In genomic region chr2:224937887-224938286, GRCh38 we compare ENCODE assay signal across 8 cellular contexts.
A peak's percentile ranks its signal among the peaks of the same experiment; 100 is the strongest.
DNase-seq lines count a peak whose midpoint lies in the region; ATAC-seq, FAIRE-seq and TF ChIP-seq lines count a peak whose summit lies in the region.

No MANE protein-coding gene starts in this region.

- FAIRE-seq in GM12892 (lab: Jason Lieb, UNC) (peak; percentile 92), colon (lab: Jason Lieb, UNC) (peak; percentile 28)

- DNase-seq in GM12892 (ENCODE audit: insufficient read length), result no peak
- peak; percentile 51 for DNase-seq in GM20000 (ENCODE audit: low spot score)
- no peak for DNase-seq in T-helper 9 cell
- no peak for DNase-seq in mucosa of gallbladder (ENCODE audit: low spot score)
- DNase-seq in NCI-H1930 (lab: John Stamatoyannopoulos, UW), result no peak
- DNase-seq in NCI-H1105 treated with DMSO at 0.1 percent for 48 hours (lab: John Stamatoyannopoulos, UW), result no peak

- TF ChIP-seq CTCF in GM20000 (IDR thresholded peaks at IDR 0.05; ENCODE audit: extremely low read depth, missing control alignments), result no peak

- ATAC-seq in HG03354 (IDR thresholded peaks at IDR 0.05; ENCODE audit: poor library complexity, severe bottlenecking, unreplicated experiment), result peak; percentile 86

- no peak for TF ChIP-seq POLR2A in GM12892 (IDR thresholded peaks at IDR 0.05; ENCODE audit: low read depth, low read length)
